ENCODE assay signal across 1 cellular context in genomic region chr4:169229571-169230028, GRCh38.
TF ChIP-seq lines count a peak whose summit lies in the region.

No MANE protein-coding gene starts in this region.

TF ChIP-seq in SK-N-SH, 30 proteins besides CTCF, POLR2A, EP300 and RAD21 (continued from another document):
- peak; percentile 42; the same call in 1 of the 2 replicates for TF ChIP-seq SIN3A (IDR thresholded peaks at IDR 0.05; ENCODE audit: borderline replicate concordance, low read depth, low read length)
- TF ChIP-seq TAF1 (IDR thresholded peaks at IDR 0.05; ENCODE audit: borderline replicate concordance, low read depth, low read length): no peak
- TF ChIP-seq ZBTB33 (IDR thresholded peaks at IDR 0.05; ENCODE audit: borderline replicate concordance, low read depth): peak; percentile 57; the same call in 1 of the 2 replicates
- peak; percentile 30; the same call in 1 of the 2 replicates for TF ChIP-seq MAX (IDR thresholded peaks at IDR 0.05; ENCODE audit: low read depth)
- no peak for TF ChIP-seq MXI1 (IDR thresholded peaks at IDR 0.05; ENCODE audit: low read depth, low read length)
